ENCODE assay signal across 22 cellular contexts in the genomic region with DNA sequence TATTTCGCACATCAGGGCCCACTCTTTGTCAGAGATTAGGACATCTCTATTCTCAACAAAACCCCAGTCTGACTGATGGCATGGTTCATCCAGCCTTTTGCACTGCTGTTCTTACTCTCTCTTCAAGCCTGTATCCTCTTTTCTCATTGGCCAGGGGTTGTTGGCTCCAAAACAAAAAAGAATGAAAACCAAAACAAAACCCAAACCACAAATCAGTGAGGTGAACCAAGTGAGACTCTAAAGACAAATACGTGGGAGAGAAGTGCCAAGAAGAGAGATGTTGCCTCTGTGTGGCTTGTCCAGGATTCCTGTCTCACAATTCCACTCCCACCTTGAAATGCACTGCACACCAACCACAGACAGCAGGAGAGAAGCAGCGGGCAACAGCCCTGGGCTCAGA.
DNase-seq lines count a peak whose midpoint lies in the region; ATAC-seq, FAIRE-seq and TF ChIP-seq lines count a peak whose summit lies in the region.
"Had no signal": no experiment of that assay in that cellular context is flagged by ENCODE, and none has a peak within 500 bp of the region (broad histone marks: within the 10 kb centered on the region; RNA-seq: fewer than 3 reads in every experiment).

No MANE protein-coding gene starts in this region.

- H3K27me3 Mint-ChIP-seq in astrocyte (ENCODE audit: low read depth, unreplicated experiment) = peaks cover 21% of the 10 kb centered on the region
- H3K27me3 Mint-ChIP-seq: CD4-positive, alpha-beta T cell had no signal

- FAIRE-seq in astrocyte (lab: Jason Lieb, UNC) (no peak), bronchial epithelial cell (lab: Jason Lieb, UNC) (peak; percentile 47)
- FAIRE-seq: A549, GM12892, GM18507, HTR-8/SVneo had no signal

- TF ChIP-seq CTCF in astrocyte (IDR thresholded peaks at IDR 0.05; ENCODE audit: insufficient read depth, low read depth, low read length) (no peak), bronchial epithelial cell (IDR thresholded peaks at IDR 0.05; ENCODE audit: insufficient read depth, low read length, severe bottlenecking) (no peak)

- H3K36me3 ChIP-seq in astrocyte (ENCODE audit: insufficient read depth, low read length) (no peaks in the 10 kb centered on the region), bronchial epithelial cell (ENCODE audit: control insufficient read depth, insufficient read depth, low read length) (no peaks in the 10 kb centered on the region)
- H3K36me3 ChIP-seq: HAP-1 had no signal

- DNase-seq in H4 (ENCODE audit: low spot score) (peak; percentile 7), astrocyte (ENCODE audit: low read depth) (peak; percentile 68), bronchial epithelial cell (ENCODE audit: low read depth) (no peak), sciatic nerve (ENCODE audit: low spot score) (no peak), HuH-7 (ENCODE audit: low spot score) (no peak), NCI-H1417 (lab: John Stamatoyannopoulos, UW) (no peak)
- DNase-seq: AML-193; CD4-positive, alpha-beta T cell; DMS153; DMS79; GDM1; GOT3; KBM-7 had no signal

- peak; percentile 17 for ATAC-seq in sciatic nerve
- no peak for ATAC-seq in GM21360 (IDR thresholded peaks at IDR 0.05; ENCODE audit: unreplicated experiment)
- ATAC-seq: A549 had no signal

- no peaks in the 10 kb centered on the region for H3K79me2 ChIP-seq in astrocyte (ENCODE audit: insufficient read depth, low read length)

- no peaks in the 10 kb centered on the region for H3K4me1 ChIP-seq in astrocyte (ENCODE audit: insufficient read depth, low read length)
- H3K4me1 ChIP-seq: A549, HAP-1 had no signal

- H3K9me3 ChIP-seq in astrocyte (ENCODE audit: insufficient read depth, low read depth, low read length) = no peaks in the 10 kb centered on the region
- H3K9me3 ChIP-seq: A549, HAP-1 had no signal

- intact Hi-C loops in sciatic nerve (cut with DNase I) = no loop called here

- no peaks in the 10 kb centered on the region for H3K36me3 Mint-ChIP-seq in astrocyte (ENCODE audit: low read depth, unreplicated experiment)
- H3K36me3 Mint-ChIP-seq: IgD-negative memory B cell had no signal

- no peak overlapping the region for H3K9ac ChIP-seq in astrocyte (ENCODE audit: low read length)

- H4K20me1 ChIP-seq in astrocyte (ENCODE audit: insufficient read depth, low read length) = no peaks in the 10 kb centered on the region

- no peak overlapping the region for H2AFZ ChIP-seq in astrocyte (ENCODE audit: low read depth, low read length)

- H3K27ac ChIP-seq in astrocyte (ENCODE audit: low read depth, low read length) = no peak overlapping the region
- H3K27ac ChIP-seq: 22Rv1, A549, C4-2B had no signal

- H3K27me3 ChIP-seq in astrocyte (ENCODE audit: insufficient read depth, low read length) (no peaks in the 10 kb centered on the region), bronchial epithelial cell (ENCODE audit: control insufficient read depth, insufficient read depth, low read length) (no peaks in the 10 kb centered on the region)

- no peak overlapping the region for H3K4me2 ChIP-seq in astrocyte (ENCODE audit: low read length)
- H3K4me2 ChIP-seq: A549 had no signal

- H3K9me3 Mint-ChIP-seq in astrocyte (ENCODE audit: unreplicated experiment) = peaks cover 1% of the 10 kb centered on the region
- H3K9me3 Mint-ChIP-seq: CD4-positive, alpha-beta T cell; IgD-negative memory B cell had no signal

- H3K27ac Mint-ChIP-seq in astrocyte (ENCODE audit: unreplicated experiment) = no peak overlapping the region
- H3K27ac Mint-ChIP-seq: CD4-positive, alpha-beta T cell; IgD-negative memory B cell had no signal

- no peak overlapping the region for H3K4me3 ChIP-seq in astrocyte (ENCODE audit: insufficient read depth, low read depth, low read length)
- no peak overlapping the region for H3K4me3 ChIP-seq in bronchial epithelial cell (ENCODE audit: low read depth, low read length)
- H3K4me3 ChIP-seq: A549, HAP-1 had no signal

- no peaks in the 10 kb centered on the region for H3K4me1 Mint-ChIP-seq in astrocyte (ENCODE audit: low read depth, unreplicated experiment)
- H3K4me1 Mint-ChIP-seq: IgD-negative memory B cell had no signal

- no peak overlapping the region for H3K4me3 Mint-ChIP-seq in astrocyte (ENCODE audit: unreplicated experiment)
- H3K4me3 Mint-ChIP-seq: CD4-positive, alpha-beta T cell; IgD-negative memory B cell had no signal

Comparison
In these comparisons a context has a peak if more than half of its experiments do, and no peak if none do; other contexts are left out.
1. DNase-seq: peak in H4 (single experiment) and astrocyte (single experiment); none in bronchial epithelial cell (single experiment), sciatic nerve (single experiment), HuH-7 (single experiment) and NCI-H1417 (0 of 3).